In the genomic region with DNA sequence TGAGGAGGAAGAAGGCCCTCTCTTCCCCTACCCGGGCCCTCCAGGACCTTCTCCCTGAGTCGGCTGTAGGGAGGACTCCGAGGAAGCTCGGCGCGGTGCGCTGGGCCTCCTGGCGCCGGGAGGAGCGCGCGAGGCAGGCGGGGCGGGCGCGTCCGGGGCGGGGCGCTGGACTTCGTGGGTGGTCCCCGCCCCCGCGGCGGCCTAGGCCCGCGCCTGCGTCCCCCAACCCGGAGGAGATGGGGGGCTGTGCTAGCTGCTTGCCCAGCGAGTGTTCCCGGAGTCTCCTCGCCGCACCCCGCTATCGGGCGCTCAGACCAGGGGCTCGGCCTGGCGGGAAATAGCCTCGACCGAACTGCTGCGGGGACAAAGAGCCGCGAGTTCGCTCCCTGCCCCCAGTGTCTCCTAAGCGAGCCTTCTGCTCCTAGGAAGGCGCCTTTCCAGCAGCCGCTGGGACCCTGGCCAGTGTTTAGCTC, we compare ENCODE assay signal across 8 cellular contexts. TPM values are rescaled to one million over a fixed set of nuclear protein-coding genes. Genes with fewer than 3 reads are reported as not detected.
DNase-seq lines count a peak whose midpoint lies in the region; ATAC-seq and TF ChIP-seq lines count a peak whose summit lies in the region.

No MANE protein-coding gene starts in this region.

- H3K27me3 Mint-ChIP-seq in activated T-cell treated with anti-CD3 and anti-CD28 coated beads, Interleukin-2, amount 50 U/mL, for 72 hours (ENCODE audit: low read depth): peaks cover 19% of the 10 kb centered on the region

- DNase-seq in ELF-1 (ENCODE audit: low read depth, low spot score) (peak; percentile 76), heart left ventricle (peak; percentile 59 to 82 (median 65)), retina (peak; percentile 83), NCI-H187 treated with DMSO at 0.1 percent for 48 hours (lab: John Stamatoyannopoulos, UW) (no peak)
- peak; percentile 56 to 60 for DNase-seq in activated T-cell treated with anti-CD3 and anti-CD28 coated beads, Interleukin-2, amount 50 U/mL, for 72 hours

- no peaks in the 10 kb centered on the region for H3K9me3 ChIP-seq in heart left ventricle

- no peak for TF ChIP-seq CTCF in heart left ventricle (IDR thresholded peaks at IDR 0.05)

- H3K36me3 ChIP-seq in heart left ventricle: peaks cover 0 to 7% (median 0%) of the 10 kb centered on the region in 9 donors

- ATAC-seq in HG03342 (IDR thresholded peaks at IDR 0.05; ENCODE audit: unreplicated experiment) (peak; percentile 43), heart left ventricle (peak; percentile 35 to 90 (median 84)), GM21786 (IDR thresholded peaks at IDR 0.05; ENCODE audit: unreplicated experiment) (no peak), GM19467 (IDR thresholded peaks at IDR 0.05; ENCODE audit: unreplicated experiment) (no peak)
- ATAC-seq in activated T-cell treated with anti-CD3 and anti-CD28 coated beads, Interleukin-2, amount 50 U/mL, for 72 hours (replicated peaks in 1 of 2): peak; percentile 73 to 79

- intact Hi-C loops in heart left ventricle (cut with DNase I): loop anchor here in 1 of 10 donors (5.0 kb wide), 1 partner anchor 43 kb away; no protein-coding TSS in a partner anchor

- no peaks in the 10 kb centered on the region for H3K9me3 Mint-ChIP-seq in activated T-cell treated with anti-CD3 and anti-CD28 coated beads, Interleukin-2, amount 50 U/mL, for 72 hours

- H3K4me3 Mint-ChIP-seq in activated T-cell treated with anti-CD3 and anti-CD28 coated beads, Interleukin-2, amount 50 U/mL, for 72 hours: peak overlapping the region; percentile 84 to 86

- H3K4me3 ChIP-seq in heart left ventricle: peak overlapping the region; percentile 1 to 67 (median 53)

- no peak overlapping the region for H3K27ac Mint-ChIP-seq in activated T-cell treated with anti-CD3 and anti-CD28 coated beads, Interleukin-2, amount 50 U/mL, for 72 hours

- 1 to 3% (median 2%) methylated on average over 34 to 46 of the region's 46 CpGs for WGBS in heart left ventricle, 4 donors

- H3K27ac ChIP-seq in heart left ventricle: peak overlapping the region in 6 of 12 donors; percentile 13 to 64 (median 34)

- H3K4me1 ChIP-seq in heart left ventricle: peaks cover 0 to 17% (median 4%) of the 10 kb centered on the region in 12 donors

- H3K27me3 ChIP-seq in heart left ventricle: no peaks in the 10 kb centered on the region

- peaks cover 25% of the 10 kb centered on the region for H3K4me1 Mint-ChIP-seq in activated T-cell treated with anti-CD3 and anti-CD28 coated beads, Interleukin-2, amount 50 U/mL, for 72 hours (ENCODE audit: low read depth)

- no peak for TF ChIP-seq POLR2A in heart left ventricle (IDR thresholded peaks at IDR 0.05)

- H3K36me3 Mint-ChIP-seq in activated T-cell treated with anti-CD3 and anti-CD28 coated beads, Interleukin-2, amount 50 U/mL, for 72 hours (ENCODE audit: insufficient read depth in 2 of 2): peaks cover 0 to 5% of the 10 kb centered on the region in 2 donors

RNA-seq across cellular contexts. Expression of a gene that starts 19.2 kb away (rescaled TPM):
- total RNA-seq in activated T-cell treated with anti-CD3 and anti-CD28 coated beads, Interleukin-2, amount 50 U/mL, for 72 hours: 1 to 10 TPM in 1 of 2 donors, under 1 TPM in 1; 0.84 to 2.0 TPM
- total RNA-seq in heart left ventricle: 1 to 10 TPM; 3.1 to 7.3 (median 3.9) TPM
- 1 to 10 TPM; 1.7 to 3.4 TPM for polyA plus RNA-seq in heart left ventricle

RNA-seq across cellular contexts. Expression of a gene that starts 24.7 kb away (rescaled TPM):
- total RNA-seq in activated T-cell treated with anti-CD3 and anti-CD28 coated beads, Interleukin-2, amount 50 U/mL, for 72 hours: 10 to 100 TPM; 17.3 to 31.5 TPM
- total RNA-seq in heart left ventricle: 10 to 100 TPM in 4 of 9 donors, 1 to 10 TPM in 5; 4.9 to 21.5 (median 8.9) TPM
- polyA plus RNA-seq in heart left ventricle: 1 to 10 TPM; 3.0 to 5.6 TPM

RNA-seq across cellular contexts. Expression of a gene that starts 55.6 kb away (rescaled TPM):
- total RNA-seq in activated T-cell treated with anti-CD3 and anti-CD28 coated beads, Interleukin-2, amount 50 U/mL, for 72 hours: 10 to 100 TPM; 40.8 to 44.8 TPM
- total RNA-seq in heart left ventricle: 1 to 10 TPM; 3.6 to 7.6 (median 6.5) TPM
- polyA plus RNA-seq in heart left ventricle: 1 to 10 TPM; 1.3 to 5.6 TPM

Comparison
In these comparisons a context has a peak if more than half of its experiments do, and no peak if none do; other contexts are left out.
1. ATAC-seq: peak in HG03342 (single experiment), activated T-cell treated with anti-CD3 and anti-CD28 coated beads, Interleukin-2, amount 50 U/mL, for 72 hours (2 of 2) and heart left ventricle (4 of 4); none in GM21786 (single experiment) and GM19467 (single experiment).
2. RNA of a gene that starts 55.6 kb away (total RNA-seq): 40.8 to 44.8 TPM in activated T-cell treated with anti-CD3 and anti-CD28 coated beads, Interleukin-2, amount 50 U/mL, for 72 hours; 3.6 to 7.6 TPM in heart left ventricle; every median in the first group is over 4 times any median in the second.